ENCODE assay signal across 8 cellular contexts in genomic region chr13:52599853-52600603, GRCh38. TPM values are rescaled to one million over a fixed set of nuclear protein-coding genes. Genes with fewer than 3 reads are reported as not detected.
DNase-seq lines count a peak whose midpoint lies in the region; ATAC-seq and TF ChIP-seq lines count a peak whose summit lies in the region.

No MANE protein-coding gene starts in this region.

- H3K9me3 ChIP-seq in HUES6 (ENCODE audit: control insufficient read depth, insufficient read depth, low read depth, low read length) (no peaks in the 10 kb centered on the region), Karpas-422 (ENCODE audit: low read length) (no peaks in the 10 kb centered on the region)

- peak; percentile 72 for ATAC-seq in GM19395 (IDR thresholded peaks at IDR 0.05; ENCODE audit: unreplicated experiment)
- ATAC-seq in omental fat pad (ENCODE audit: low FRiP score) = peak; percentile 54

- H3K4me2 ChIP-seq in Karpas-422 (ENCODE audit: low read depth, low read length, poor library complexity, severe bottlenecking) = no peak overlapping the region

- H3K27ac ChIP-seq in HUES6 (ENCODE audit: low read depth, low read length) (no peak overlapping the region), Karpas-422 (ENCODE audit: low read length) (no peak overlapping the region)

- CTCF ChIA-PET in activated CD4-positive, alpha-beta memory T cell treated with anti-CD3 and anti-CD28 coated beads, Interleukin-2, amount 10 ng/mL, durations not matched to agents 7 days and 5 days (lab: Charles Lee) = no interaction called here

- peaks cover 9% of the 10 kb centered on the region; the same call in 1 of the 2 replicates for H3K27me3 ChIP-seq in HUES6 (ENCODE audit: control insufficient read depth, insufficient read depth, low read length)
- no peaks in the 10 kb centered on the region for H3K27me3 ChIP-seq in Karpas-422 (ENCODE audit: low read length)

- no peak overlapping the region for H2AFZ ChIP-seq in Karpas-422 (ENCODE audit: low read length)

- peaks cover 10% of the 10 kb centered on the region for H3K4me1 Mint-ChIP-seq in activated CD4-positive, alpha-beta memory T cell treated with anti-CD3 and anti-CD28 coated beads, Interleukin-2, amount 10 ng/mL, durations not matched to agents 7 days and 5 days

- H3K27ac Mint-ChIP-seq in activated CD4-positive, alpha-beta memory T cell treated with anti-CD3 and anti-CD28 coated beads, Interleukin-2, amount 10 ng/mL, durations not matched to agents 7 days and 5 days = no peak overlapping the region

- H4K20me1 ChIP-seq in Karpas-422 (ENCODE audit: insufficient read depth, low read depth, low read length) = no peaks in the 10 kb centered on the region

- H3K9ac ChIP-seq in HUES6 (ENCODE audit: low read length) (peak overlapping the region; percentile 90), Karpas-422 (ENCODE audit: low read length) (no peak overlapping the region)

- H3K36me3 ChIP-seq in HUES6 (ENCODE audit: control insufficient read depth, insufficient read depth, low read length) = no peaks in the 10 kb centered on the region
- H3K36me3 ChIP-seq in Karpas-422 (ENCODE audit: insufficient read depth, low read length) = no peaks in the 10 kb centered on the region

- no peaks in the 10 kb centered on the region for H3K79me2 ChIP-seq in Karpas-422 (ENCODE audit: low read length)

- POLR2A ChIA-PET in activated CD4-positive, alpha-beta memory T cell treated with anti-CD3 and anti-CD28 coated beads, Interleukin-2, amount 10 ng/mL, durations not matched to agents 7 days and 5 days (lab: Charles Lee) = interaction anchor here (1.2 to 2.3 kb wide), 2 partner anchors 17 to 52 kb away, joined by 5 to 8 read pairs; partner anchors contain the start of gene SUGT1

- H3K9me3 Mint-ChIP-seq in activated CD4-positive, alpha-beta memory T cell treated with anti-CD3 and anti-CD28 coated beads, Interleukin-2, amount 10 ng/mL, durations not matched to agents 7 days and 5 days = no peaks in the 10 kb centered on the region

- no peaks in the 10 kb centered on the region for H3K36me3 Mint-ChIP-seq in activated CD4-positive, alpha-beta memory T cell treated with anti-CD3 and anti-CD28 coated beads, Interleukin-2, amount 10 ng/mL, durations not matched to agents 7 days and 5 days (ENCODE audit: low read depth)

- DNase-seq in D341Med (ENCODE audit: low spot score) = peak; percentile 44
- peak; percentile 22 for DNase-seq in activated CD4-positive, alpha-beta memory T cell treated with anti-CD3 and anti-CD28 coated beads, Interleukin-2, amount 10 ng/mL, durations not matched to agents 7 days and 5 days
- DNase-seq in foreskin melanocyte = peak; percentile 20
- no peak for DNase-seq in omental fat pad (ENCODE audit: low spot score)
- DNase-seq in Karpas-422 = no peak
- DNase-seq in SHP77 treated with DMSO at 0.1 percent for 48 hours (lab: John Stamatoyannopoulos, UW) = no peak

- no peaks in the 10 kb centered on the region for H3K9me2 ChIP-seq in Karpas-422 (replicated peaks; ENCODE audit: insufficient read depth, low read length)

- H3K4me1 ChIP-seq in HUES6 (ENCODE audit: control insufficient read depth, insufficient read depth, low read length) (peaks cover 9% of the 10 kb centered on the region; the same call in 1 of the 2 replicates), Karpas-422 (ENCODE audit: low read length) (no peaks in the 10 kb centered on the region)

- peak overlapping the region; percentile 67 for H3K4me3 ChIP-seq in HUES6 (ENCODE audit: low read depth, low read length)
- H3K4me3 ChIP-seq in Karpas-422 (ENCODE audit: low read length) = no peak overlapping the region

- peak overlapping the region; percentile 54 for H3K4me3 Mint-ChIP-seq in activated CD4-positive, alpha-beta memory T cell treated with anti-CD3 and anti-CD28 coated beads, Interleukin-2, amount 10 ng/mL, durations not matched to agents 7 days and 5 days

- H3K27me3 Mint-ChIP-seq in activated CD4-positive, alpha-beta memory T cell treated with anti-CD3 and anti-CD28 coated beads, Interleukin-2, amount 10 ng/mL, durations not matched to agents 7 days and 5 days = peaks cover 14% of the 10 kb centered on the region

- TF ChIP-seq CTCF in omental fat pad (IDR thresholded peaks at IDR 0.05) = no peak

RNA-seq across cellular contexts. Expression of gene HNRNPA1L2, which starts 42.2 kb away (rescaled TPM):
- total RNA-seq in activated CD4-positive, alpha-beta memory T cell treated with anti-CD3 and anti-CD28 coated beads, Interleukin-2, amount 10 ng/mL, durations not matched to agents 7 days and 5 days = 1 to 10 TPM; 8.9 to 9.3 TPM
- 1 to 10 TPM; 1.1 to 5.2 (median 3.6) TPM for total RNA-seq in omental fat pad
- 2.2 and 7.3 TPM in 2 replicates for total RNA-seq in Karpas-422 (2014; rRNA removed; shearing (Covaris generic); ENCODE audit: low replicate concordance)

RNA-seq across cellular contexts. Expression of gene SUGT1, which starts 52.6 kb away (rescaled TPM):
- total RNA-seq in activated CD4-positive, alpha-beta memory T cell treated with anti-CD3 and anti-CD28 coated beads, Interleukin-2, amount 10 ng/mL, durations not matched to agents 7 days and 5 days = 10 to 100 TPM; 50.1 to 51.7 TPM
- total RNA-seq in omental fat pad = 10 to 100 TPM; 27.5 to 39.1 (median 33.6) TPM
- 44.0 and 45.7 TPM in 2 replicates for total RNA-seq in Karpas-422 (2014; rRNA removed; shearing (Covaris generic); ENCODE audit: low replicate concordance)

Comparison
In these comparisons a context has a peak if more than half of its experiments do, and no peak if none do; other contexts are left out.
1. DNase-seq: peak in D341Med (single experiment), activated CD4-positive, alpha-beta memory T cell treated with anti-CD3 and anti-CD28 coated beads, Interleukin-2, amount 10 ng/mL, durations not matched to agents 7 days and 5 days (single experiment) and foreskin melanocyte (single experiment); none in omental fat pad (single experiment), Karpas-422 (single experiment) and SHP77 treated with DMSO at 0.1 percent for 48 hours (single experiment).